ENCODE assay signal across 1 cellular context in genomic region chr20:46423882-46424482, GRCh38.
TF ChIP-seq lines count a peak whose summit lies in the region.

No MANE protein-coding gene starts in this region.

TF ChIP-seq in WTC11, 78 proteins besides CTCF, POLR2A, EP300 and RAD21 (continued from another document):
- TF ChIP-seq ATF6 (CRISPR knock-in tag; IDR thresholded peaks at IDR 0.05) (no peak), GABPB1 (CRISPR knock-in tag; IDR thresholded peaks at IDR 0.05) (no peak), ERG (CRISPR knock-in tag; IDR thresholded peaks at IDR 0.05) (no peak), ZNF138 (CRISPR knock-in tag; conservative IDR thresholded peaks at IDR 0.05) (no peak), ZMAT4 (CRISPR knock-in tag; IDR thresholded peaks at IDR 0.05) (no peak), NR2C2 (CRISPR knock-in tag; IDR thresholded peaks at IDR 0.05) (no peak), STAT6 (CRISPR knock-in tag; conservative IDR thresholded peaks at IDR 0.05; ENCODE audit: low read depth) (no peak), CBFB (CRISPR knock-in tag; IDR thresholded peaks at IDR 0.05; ENCODE audit: low read depth) (no peak), ATF2 (CRISPR knock-in tag; IDR thresholded peaks at IDR 0.05; ENCODE audit: borderline replicate concordance, low read depth) (no peak), ZBTB43 (CRISPR knock-in tag; IDR thresholded peaks at IDR 0.05) (no peak), AR (CRISPR knock-in tag; IDR thresholded peaks at IDR 0.05) (no peak), ZNF423 (CRISPR knock-in tag; IDR thresholded peaks at IDR 0.05) (no peak), ZNF671 (CRISPR knock-in tag; IDR thresholded peaks at IDR 0.05) (no peak)
TF ChIP-seq in WTC11: peak in this region for 0.
